Comparison of ENCODE assay signal across 1 cellular context in the genomic region with DNA sequence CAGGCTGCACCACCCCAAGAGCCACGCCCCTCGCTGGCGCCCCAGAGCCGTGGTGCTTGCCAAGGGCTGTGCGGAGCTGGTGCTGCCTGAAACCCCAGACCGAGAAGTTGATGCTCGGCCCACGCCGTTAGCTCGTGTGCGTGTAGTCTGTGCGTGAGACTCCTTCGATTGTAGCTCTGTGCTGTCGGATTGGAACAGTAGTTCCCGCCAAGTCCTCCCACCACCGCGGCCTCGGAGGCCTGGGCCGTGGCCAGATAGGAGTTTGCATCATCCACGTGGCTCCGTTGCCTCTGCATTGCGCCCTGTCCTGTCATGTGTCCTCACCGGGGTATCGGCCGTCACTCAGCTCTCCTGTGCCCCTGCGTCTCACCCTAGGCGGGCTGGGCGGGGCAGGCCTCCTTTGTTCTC.
TF ChIP-seq lines count a peak whose summit lies in the region.

No MANE protein-coding gene starts in this region.

TF ChIP-seq in IMR-90, 13 proteins besides CTCF, POLR2A, EP300 and RAD21:
- TF ChIP-seq RCOR1 (IDR thresholded peaks at IDR 0.05; ENCODE audit: insufficient replicate concordance, low read length) (no peak), FOS (IDR thresholded peaks at IDR 0.05; ENCODE audit: low read depth, low read length) (no peak), MXI1 (IDR thresholded peaks at IDR 0.05; ENCODE audit: borderline replicate concordance, low read depth, low read length) (no peak), CEBPB (IDR thresholded peaks at IDR 0.05; ENCODE audit: low read depth, low read length) (no peak), NFE2L2 (IDR thresholded peaks at IDR 0.05; ENCODE audit: low read depth, low read length) (no peak), CHD1 (IDR thresholded peaks at IDR 0.05; ENCODE audit: low read depth, low read length) (no peak), MAZ (IDR thresholded peaks at IDR 0.05; ENCODE audit: borderline replicate concordance, low read depth, low read length) (no peak), MAFK (IDR thresholded peaks at IDR 0.05; ENCODE audit: low read depth, low read length) (no peak), BHLHE40 (IDR thresholded peaks at IDR 0.05; ENCODE audit: low read depth, low read length) (no peak), RFX5 (IDR thresholded peaks at IDR 0.05; ENCODE audit: low read depth, low read length) (no peak), SMC3 (IDR thresholded peaks at IDR 0.05; ENCODE audit: low read depth, low read length) (no peak)
- TF ChIP-seq, protein P1, sequence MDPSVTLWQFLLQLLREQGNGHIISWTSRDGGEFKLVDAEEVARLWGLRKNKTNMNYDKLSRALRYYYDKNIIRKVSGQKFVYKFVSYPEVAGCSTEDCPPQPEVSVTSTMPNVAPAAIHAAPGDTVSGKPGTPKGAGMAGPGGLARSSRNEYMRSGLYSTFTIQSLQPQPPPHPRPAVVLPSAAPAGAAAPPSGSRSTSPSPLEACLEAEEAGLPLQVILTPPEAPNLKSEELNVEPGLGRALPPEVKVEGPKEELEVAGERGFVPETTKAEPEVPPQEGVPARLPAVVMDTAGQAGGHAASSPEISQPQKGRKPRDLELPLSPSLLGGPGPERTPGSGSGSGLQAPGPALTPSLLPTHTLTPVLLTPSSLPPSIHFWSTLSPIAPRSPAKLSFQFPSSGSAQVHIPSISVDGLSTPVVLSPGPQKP (IDR thresholded peaks at IDR 0.05; ENCODE audit: borderline replicate concordance, low read depth, low read length), result no peak
- TF ChIP-seq, protein P2, sequence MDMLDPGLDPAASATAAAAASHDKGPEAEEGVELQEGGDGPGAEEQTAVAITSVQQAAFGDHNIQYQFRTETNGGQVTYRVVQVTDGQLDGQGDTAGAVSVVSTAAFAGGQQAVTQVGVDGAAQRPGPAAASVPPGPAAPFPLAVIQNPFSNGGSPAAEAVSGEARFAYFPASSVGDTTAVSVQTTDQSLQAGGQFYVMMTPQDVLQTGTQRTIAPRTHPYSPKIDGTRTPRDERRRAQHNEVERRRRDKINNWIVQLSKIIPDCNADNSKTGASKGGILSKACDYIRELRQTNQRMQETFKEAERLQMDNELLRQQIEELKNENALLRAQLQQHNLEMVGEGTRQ (IDR thresholded peaks at IDR 0.05; ENCODE audit: low read depth, low read length), result no peak
